ENCODE assay signal across 7 cellular contexts in genomic region chr6:28266563-28266961, GRCh38. TPM values are rescaled to one million over a fixed set of nuclear protein-coding genes. Genes with fewer than 3 reads are reported as not detected.
DNase-seq lines count a peak whose midpoint lies in the region; ATAC-seq, FAIRE-seq and TF ChIP-seq lines count a peak whose summit lies in the region.
"Had no signal": no experiment of that assay in that cellular context is flagged by ENCODE, and none has a peak within 500 bp of the region (broad histone marks: within the 10 kb centered on the region; RNA-seq: fewer than 3 reads in every experiment).

No MANE protein-coding gene starts in this region.

- H3K27me3 Mint-ChIP-seq in T-helper 17 cell, result no peaks in the 10 kb centered on the region

- no peak overlapping the region for H3K4me3 Mint-ChIP-seq in T-helper 17 cell
- H3K4me3 Mint-ChIP-seq: activated T-cell treated with anti-CD3 and anti-CD28 coated beads, Interleukin-2, amount 50 U/mL, for 4 hours had no signal

- in situ Hi-C loops in HepG2 (cut with HindIII; ENCODE audit: extremely low pct_ligation_motif_present, low pct_unique_long_range_greater_than_20kb), result no loop called here

- intact Hi-C loops in HepG2 (cut with micrococcal nuclease; ENCODE audit: unreplicated experiment), result loop anchor here (5.0 kb wide), 1 partner anchor 56 kb away; no protein-coding TSS in a partner anchor

- TF ChIP-seq EP300 in HepG2 (IDR thresholded peaks at IDR 0.05; ENCODE audit: low read depth in 2 of 2, low read length in 2 of 2) (no peak), HepG2 (CRISPR knock-in tag; IDR thresholded peaks at IDR 0.05; ENCODE audit: borderline replicate concordance) (no peak)

- TF ChIP-seq POLR2A in HepG2 (IDR thresholded peaks at IDR 0.05; ENCODE audit: insufficient read depth in 1 of 2, low read depth in 2 of 2, low read length in 2 of 2), result no peak

- no peak overlapping the region for H3K27ac Mint-ChIP-seq in T-helper 17 cell

- H4K20me1 ChIP-seq in HepG2 (ENCODE audit: insufficient read depth, low read length), result no peaks in the 10 kb centered on the region

- 7% methylated on average over 5 of the region's 5 CpGs for WGBS in HepG2 (ENCODE audit: low lambda C conversion rate)

- H3K4me3 ChIP-seq in AG04449 (ENCODE audit: low read depth, low read length), result peak overlapping the region; percentile 73
- H3K4me3 ChIP-seq in SJCRH30, result peak overlapping the region; percentile 78
- H3K4me3 ChIP-seq in HepG2 (replicated peaks in 1 of 3; ENCODE audit: insufficient read depth in 1 of 3, low read depth in 2 of 3, low read length in 3 of 3), result peak overlapping the region; percentile 85 to 91 (median 87)

- H3K9me3 ChIP-seq in SJCRH30 (replicated peaks), result no peaks in the 10 kb centered on the region
- no peaks in the 10 kb centered on the region for H3K9me3 ChIP-seq in HepG2 (ENCODE audit: low read length)
- H3K9me3 ChIP-seq in T-helper 17 cell (ENCODE audit: control insufficient read depth, low read length, poor library complexity, severe bottlenecking), result no peaks in the 10 kb centered on the region

- peak overlapping the region; percentile 80 for H3K4me2 ChIP-seq in HepG2 (ENCODE audit: low read depth, low read length)

- H3K27ac ChIP-seq in SJCRH30 (peak overlapping the region; percentile 72), HepG2 (ENCODE audit: extremely low read length, insufficient read depth, low read length) (peak overlapping the region; percentile 51)

- H3K4me1 ChIP-seq in SJCRH30, result peaks cover 10% of the 10 kb centered on the region; the same call in 1 of the 2 replicates
- H3K4me1 ChIP-seq in HepG2 (ENCODE audit: insufficient read depth, low read length), result peaks cover 26% of the 10 kb centered on the region

- TF ChIP-seq RAD21 in HepG2 (CRISPR knock-in tag; IDR thresholded peaks at IDR 0.05), result no peak

- CTCF ChIA-PET in AG04449 (lab: Yijun Ruan, JAX) (interaction anchor here (0.6 to 2.0 kb wide), 6 partner anchors 14 to 1142 kb away, joined by 3 to 11 read pairs (median 4); no protein-coding TSS in a partner anchor), HepG2 (lab: Yijun Ruan, JAX; ENCODE audit: low intra/inter-chr PET ratio, low total read pairs) (no interaction called here)

- H3K36me3 Mint-ChIP-seq in T-helper 17 cell (ENCODE audit: low read depth), result no peaks in the 10 kb centered on the region

- ATAC-seq in HepG2, result no peak
- no peak for ATAC-seq in HG03045 (IDR thresholded peaks at IDR 0.05; ENCODE audit: unreplicated experiment)
- no peak for ATAC-seq in T-helper 17 cell
- no peak for ATAC-seq in HG03095 (IDR thresholded peaks at IDR 0.05; ENCODE audit: unreplicated experiment)

- DNase-seq in AG04449 (ENCODE audit: low read depth, low spot score) (no peak), SJCRH30 (no peak), HepG2 (ENCODE audit: low spot score) (no peak), T-helper 17 cell (no peak)

- POLR2A ChIA-PET in AG04449 (lab: Yijun Ruan, JAX) (interaction anchor here (0.7 to 2.1 kb wide), 7 partner anchors 13 to 125 kb away, joined by 3 to 17 read pairs (median 4); partner anchors contain the start of genes PGBD1, ZKSCAN4, ZKSCAN8 and ZSCAN31), HepG2 (lab: Yijun Ruan, JAX) (interaction anchor here (0.6 to 3.2 kb wide), 22 partner anchors 11 to 594 kb away, joined by 3 to 67 read pairs (median 8); partner anchors contain the start of genes PGBD1, ZKSCAN3, ZKSCAN4 and ZKSCAN8)

- H3K36me3 ChIP-seq in SJCRH30 (no peaks in the 10 kb centered on the region), HepG2 (replicated peaks in 1 of 2; ENCODE audit: control insufficient read depth in 1 of 2, insufficient read depth in 2 of 2, low read length in 2 of 2) (no peaks in the 10 kb centered on the region)

- H2AFZ ChIP-seq in HepG2 (ENCODE audit: low read length), result peak overlapping the region; percentile 91

- FAIRE-seq in HepG2 (lab: Jason Lieb, UNC), result no peak

- H3K27me3 ChIP-seq in SJCRH30, result no peaks in the 10 kb centered on the region
- H3K27me3 ChIP-seq in HepG2 (ENCODE audit: control insufficient read depth in 1 of 2, insufficient read depth in 2 of 2, low read length in 2 of 2), result peaks cover 0 to 17% of the 10 kb centered on the region in 2 experiments; a peak in 3 of 5 replicates

- peak overlapping the region; percentile 80 for H3K9ac ChIP-seq in HepG2 (ENCODE audit: insufficient read depth, low read depth, low read length)

- peaks cover 11% of the 10 kb centered on the region for H3K4me1 Mint-ChIP-seq in T-helper 17 cell

- peaks cover 19% of the 10 kb centered on the region for H3K79me2 ChIP-seq in HepG2 (ENCODE audit: insufficient read depth, low read length)

- BruUV-seq in HepG2 (replicated peaks; lab: Mats Ljungman, UMichigan), result TSS peak; percentile 90

- no peak for TF ChIP-seq CTCF in AG04449 (IDR thresholded peaks at IDR 0.05; ENCODE audit: insufficient read depth, low read length, missing control alignments)
- no peak for TF ChIP-seq CTCF in HepG2 (CRISPR knock-in tag; IDR thresholded peaks at IDR 0.05)

RNA-seq across cellular contexts. Expression of gene ZSCAN26, which starts 0.4 kb away (rescaled TPM):
- total RNA-seq in SJCRH30 (2014; rRNA removed; shearing (Covaris generic)), result 12.1 and 12.7 TPM in 2 replicates
- total RNA-seq in HepG2 (2016; rRNA removed; fragmentation: Illumina TruSeq; extraction: Trizol), result 15.6 and 18.5 TPM in 2 replicates
- 7.2 and 8.7 TPM in 2 replicates for total RNA-seq in HepG2 (2016; cell fraction: cytosol; rRNA removed; fragmentation: Illumina TruSeq; extraction: Trizol; ENCODE audit: low read depth)
- total RNA-seq in HepG2 (2016; cell fraction: insoluble cytoplasmic fraction; rRNA removed; fragmentation: Illumina TruSeq; extraction: Trizol), result 15.7 and 18.1 TPM in 2 replicates
- total RNA-seq in HepG2 (2016; cell fraction: membrane; rRNA removed; fragmentation: Illumina TruSeq; extraction: Trizol), result 10.3 and 13.0 TPM in 2 replicates
- 15.2 and 17.4 TPM in 2 replicates for total RNA-seq in HepG2 (2016; cell fraction: nucleus; rRNA removed; fragmentation: Illumina TruSeq; extraction: Trizol)
- polyA plus RNA-seq in HepG2 (2011; rRNA removed), result 12.0 and 13.4 TPM in 2 replicates
- 4.9 and 6.6 TPM in 2 replicates for polyA plus RNA-seq in HepG2 (2011; cell fraction: cytosol; rRNA removed)
- polyA plus RNA-seq in HepG2 (2011; cell fraction: nucleus; rRNA removed), result 22.8 and 33.1 TPM in 2 replicates
- polyA plus RNA-seq in HepG2 (2012), result 10.5 and 11.0 TPM in 2 replicates
- polyA plus RNA-seq in HepG2 (2016; cell fraction: cytosol; fragmentation: Illumina TruSeq; extraction: Trizol; ENCODE audit: low read depth), result 1.5 and 1.9 TPM in 2 replicates
- polyA plus RNA-seq in HepG2 (2016; cell fraction: insoluble cytoplasmic fraction; fragmentation: Illumina TruSeq; extraction: Trizol; ENCODE audit: low read depth), result 12.7 and 14.4 TPM in 2 replicates
- polyA plus RNA-seq in HepG2 (2016; cell fraction: membrane; fragmentation: Illumina TruSeq; extraction: Trizol; ENCODE audit: low read depth), result 3.2 and 3.7 TPM in 2 replicates
- 22.0 and 24.8 TPM in 2 replicates for polyA plus RNA-seq in HepG2 (2016; cell fraction: nucleus; fragmentation: Illumina TruSeq; extraction: Trizol; ENCODE audit: insufficient read depth, low read depth)
- polyA minus RNA-seq in HepG2 (2011; rRNA and poly(A)+ RNA removed; ENCODE audit: low replicate concordance), result 6.9 and 9.7 TPM in 2 replicates
- 4.6 TPM in 2 replicates for polyA minus RNA-seq in HepG2 (2011; cell fraction: cytosol; rRNA and poly(A)+ RNA removed)
- 28.1 and 38.9 TPM in 2 replicates for polyA minus RNA-seq in HepG2 (2011; cell fraction: nucleus; rRNA and poly(A)+ RNA removed)
- 10 to 100 TPM in 1 of 2 donors, 1 to 10 TPM in 1; 7.3 to 14.9 TPM for total RNA-seq in T-helper 17 cell

RNA-seq across cellular contexts. Expression of gene NKAPL, which starts 7.5 kb away (rescaled TPM):
- not detected in 2 replicates for total RNA-seq in SJCRH30 (2014; rRNA removed; shearing (Covaris generic))
- total RNA-seq in HepG2 (2016; rRNA removed; fragmentation: Illumina TruSeq; extraction: Trizol), result not detected in 2 replicates
- not detected in 2 replicates for total RNA-seq in HepG2 (2016; cell fraction: cytosol; rRNA removed; fragmentation: Illumina TruSeq; extraction: Trizol; ENCODE audit: low read depth)
- not detected in 2 replicates for total RNA-seq in HepG2 (2016; cell fraction: insoluble cytoplasmic fraction; rRNA removed; fragmentation: Illumina TruSeq; extraction: Trizol)
- total RNA-seq in HepG2 (2016; cell fraction: membrane; rRNA removed; fragmentation: Illumina TruSeq; extraction: Trizol), result not detected in 2 replicates
- total RNA-seq in HepG2 (2016; cell fraction: nucleus; rRNA removed; fragmentation: Illumina TruSeq; extraction: Trizol), result 0.31 TPM in 1 of 2 replicates, not detected in the other
- not detected in 2 replicates for polyA plus RNA-seq in HepG2 (2011; rRNA removed)
- polyA plus RNA-seq in HepG2 (2011; cell fraction: cytosol; rRNA removed), result not detected in 2 replicates
- not detected in 2 replicates for polyA plus RNA-seq in HepG2 (2011; cell fraction: nucleus; rRNA removed)
- not detected in 2 replicates for polyA plus RNA-seq in HepG2 (2012)
- polyA plus RNA-seq in HepG2 (2016; cell fraction: cytosol; fragmentation: Illumina TruSeq; extraction: Trizol; ENCODE audit: low read depth), result not detected in 2 replicates
- polyA plus RNA-seq in HepG2 (2016; cell fraction: insoluble cytoplasmic fraction; fragmentation: Illumina TruSeq; extraction: Trizol; ENCODE audit: low read depth), result not detected in 2 replicates
- not detected in 2 replicates for polyA plus RNA-seq in HepG2 (2016; cell fraction: membrane; fragmentation: Illumina TruSeq; extraction: Trizol; ENCODE audit: low read depth)
- not detected in 2 replicates for polyA plus RNA-seq in HepG2 (2016; cell fraction: nucleus; fragmentation: Illumina TruSeq; extraction: Trizol; ENCODE audit: insufficient read depth, low read depth)
- polyA minus RNA-seq in HepG2 (2011; rRNA and poly(A)+ RNA removed; ENCODE audit: low replicate concordance), result not detected in 2 replicates
- polyA minus RNA-seq in HepG2 (2011; cell fraction: cytosol; rRNA and poly(A)+ RNA removed), result not detected in 2 replicates
- not detected in 2 replicates for polyA minus RNA-seq in HepG2 (2011; cell fraction: nucleus; rRNA and poly(A)+ RNA removed)
- total RNA-seq in T-helper 17 cell, result not detected

RNA-seq across cellular contexts. Expression of gene ZKSCAN4, which starts 14.5 kb away (rescaled TPM):
- total RNA-seq in SJCRH30 (2014; rRNA removed; shearing (Covaris generic)), result 4.4 and 4.8 TPM in 2 replicates
- 7.8 and 10.2 TPM in 2 replicates for total RNA-seq in HepG2 (2016; rRNA removed; fragmentation: Illumina TruSeq; extraction: Trizol)
- 1.4 and 1.6 TPM in 2 replicates for total RNA-seq in HepG2 (2016; cell fraction: cytosol; rRNA removed; fragmentation: Illumina TruSeq; extraction: Trizol; ENCODE audit: low read depth)
- total RNA-seq in HepG2 (2016; cell fraction: insoluble cytoplasmic fraction; rRNA removed; fragmentation: Illumina TruSeq; extraction: Trizol), result 7.5 and 9.4 TPM in 2 replicates
- total RNA-seq in HepG2 (2016; cell fraction: membrane; rRNA removed; fragmentation: Illumina TruSeq; extraction: Trizol), result 3.7 and 5.5 TPM in 2 replicates
- total RNA-seq in HepG2 (2016; cell fraction: nucleus; rRNA removed; fragmentation: Illumina TruSeq; extraction: Trizol), result 6.4 and 6.9 TPM in 2 replicates
- 2.9 and 3.4 TPM in 2 replicates for polyA plus RNA-seq in HepG2 (2011; rRNA removed)
- 2.1 and 2.6 TPM in 2 replicates for polyA plus RNA-seq in HepG2 (2011; cell fraction: cytosol; rRNA removed)
- polyA plus RNA-seq in HepG2 (2011; cell fraction: nucleus; rRNA removed), result 3.2 and 3.7 TPM in 2 replicates
- polyA plus RNA-seq in HepG2 (2012), result 4.0 and 4.1 TPM in 2 replicates
- 0.36 and 0.46 TPM in 2 replicates for polyA plus RNA-seq in HepG2 (2016; cell fraction: cytosol; fragmentation: Illumina TruSeq; extraction: Trizol; ENCODE audit: low read depth)
- polyA plus RNA-seq in HepG2 (2016; cell fraction: insoluble cytoplasmic fraction; fragmentation: Illumina TruSeq; extraction: Trizol; ENCODE audit: low read depth), result 5.8 and 6.2 TPM in 2 replicates
- polyA plus RNA-seq in HepG2 (2016; cell fraction: membrane; fragmentation: Illumina TruSeq; extraction: Trizol; ENCODE audit: low read depth), result 1.1 TPM in 2 replicates
- 10.0 and 10.9 TPM in 2 replicates for polyA plus RNA-seq in HepG2 (2016; cell fraction: nucleus; fragmentation: Illumina TruSeq; extraction: Trizol; ENCODE audit: insufficient read depth, low read depth)
- 2.8 and 4.2 TPM in 2 replicates for polyA minus RNA-seq in HepG2 (2011; rRNA and poly(A)+ RNA removed; ENCODE audit: low replicate concordance)
- polyA minus RNA-seq in HepG2 (2011; cell fraction: cytosol; rRNA and poly(A)+ RNA removed), result 2.3 and 3.3 TPM in 2 replicates
- polyA minus RNA-seq in HepG2 (2011; cell fraction: nucleus; rRNA and poly(A)+ RNA removed), result 4.1 and 6.6 TPM in 2 replicates
- 1 to 10 TPM; 1.1 to 2.1 TPM for total RNA-seq in T-helper 17 cell

RNA-seq across cellular contexts. Expression of gene PGBD1, which starts 14.8 kb away (rescaled TPM):
- total RNA-seq in SJCRH30 (2014; rRNA removed; shearing (Covaris generic)), result 9.7 and 11.2 TPM in 2 replicates
- total RNA-seq in HepG2 (2016; rRNA removed; fragmentation: Illumina TruSeq; extraction: Trizol) (6.9 and 8.5 TPM in 2 replicates), T-helper 17 cell (1 to 10 TPM; 1.1 to 1.3 TPM)
- 1.3 and 1.9 TPM in 2 replicates for total RNA-seq in HepG2 (2016; cell fraction: cytosol; rRNA removed; fragmentation: Illumina TruSeq; extraction: Trizol; ENCODE audit: low read depth)
- total RNA-seq in HepG2 (2016; cell fraction: insoluble cytoplasmic fraction; rRNA removed; fragmentation: Illumina TruSeq; extraction: Trizol), result 7.2 and 8.1 TPM in 2 replicates
- total RNA-seq in HepG2 (2016; cell fraction: membrane; rRNA removed; fragmentation: Illumina TruSeq; extraction: Trizol), result 3.5 and 4.3 TPM in 2 replicates
- 6.9 and 7.1 TPM in 2 replicates for total RNA-seq in HepG2 (2016; cell fraction: nucleus; rRNA removed; fragmentation: Illumina TruSeq; extraction: Trizol)
- polyA plus RNA-seq in HepG2 (2011; rRNA removed), result 3.6 and 4.3 TPM in 2 replicates
- 1.8 and 2.8 TPM in 2 replicates for polyA plus RNA-seq in HepG2 (2011; cell fraction: cytosol; rRNA removed)
- polyA plus RNA-seq in HepG2 (2011; cell fraction: nucleus; rRNA removed), result 4.7 and 6.6 TPM in 2 replicates
- 3.9 and 4.6 TPM in 2 replicates for polyA plus RNA-seq in HepG2 (2012)
- polyA plus RNA-seq in HepG2 (2016; cell fraction: cytosol; fragmentation: Illumina TruSeq; extraction: Trizol; ENCODE audit: low read depth), result 1.0 and 1.2 TPM in 2 replicates
- polyA plus RNA-seq in HepG2 (2016; cell fraction: insoluble cytoplasmic fraction; fragmentation: Illumina TruSeq; extraction: Trizol; ENCODE audit: low read depth), result 5.7 and 6.1 TPM in 2 replicates
- polyA plus RNA-seq in HepG2 (2016; cell fraction: membrane; fragmentation: Illumina TruSeq; extraction: Trizol; ENCODE audit: low read depth), result 2.3 and 2.4 TPM in 2 replicates
- 10.1 and 10.5 TPM in 2 replicates for polyA plus RNA-seq in HepG2 (2016; cell fraction: nucleus; fragmentation: Illumina TruSeq; extraction: Trizol; ENCODE audit: insufficient read depth, low read depth)
- polyA minus RNA-seq in HepG2 (2011; rRNA and poly(A)+ RNA removed; ENCODE audit: low replicate concordance), result 2.1 and 5.3 TPM in 2 replicates
- polyA minus RNA-seq in HepG2 (2011; cell fraction: cytosol; rRNA and poly(A)+ RNA removed), result 1.4 and 2.2 TPM in 2 replicates
- 6.2 and 8.1 TPM in 2 replicates for polyA minus RNA-seq in HepG2 (2011; cell fraction: nucleus; rRNA and poly(A)+ RNA removed)

RNA-seq across cellular contexts. Expression of gene ZSCAN9, which starts 41.5 kb away (rescaled TPM):
- total RNA-seq in SJCRH30 (2014; rRNA removed; shearing (Covaris generic)), result 14.0 and 15.5 TPM in 2 replicates
- total RNA-seq in HepG2 (2016; rRNA removed; fragmentation: Illumina TruSeq; extraction: Trizol), result 17.2 and 17.8 TPM in 2 replicates
- total RNA-seq in HepG2 (2016; cell fraction: cytosol; rRNA removed; fragmentation: Illumina TruSeq; extraction: Trizol; ENCODE audit: low read depth), result 7.2 and 8.1 TPM in 2 replicates
- total RNA-seq in HepG2 (2016; cell fraction: insoluble cytoplasmic fraction; rRNA removed; fragmentation: Illumina TruSeq; extraction: Trizol), result 16.5 and 18.3 TPM in 2 replicates
- 11.7 and 14.0 TPM in 2 replicates for total RNA-seq in HepG2 (2016; cell fraction: membrane; rRNA removed; fragmentation: Illumina TruSeq; extraction: Trizol)
- 17.5 and 19.6 TPM in 2 replicates for total RNA-seq in HepG2 (2016; cell fraction: nucleus; rRNA removed; fragmentation: Illumina TruSeq; extraction: Trizol)
- 14.6 and 16.3 TPM in 2 replicates for polyA plus RNA-seq in HepG2 (2011; rRNA removed)
- 7.0 and 11.8 TPM in 2 replicates for polyA plus RNA-seq in HepG2 (2011; cell fraction: cytosol; rRNA removed)
- 15.9 and 27.8 TPM in 2 replicates for polyA plus RNA-seq in HepG2 (2011; cell fraction: nucleus; rRNA removed)
- polyA plus RNA-seq in HepG2 (2012), result 9.5 and 12.1 TPM in 2 replicates
- polyA plus RNA-seq in HepG2 (2016; cell fraction: cytosol; fragmentation: Illumina TruSeq; extraction: Trizol; ENCODE audit: low read depth), result 1.2 and 1.4 TPM in 2 replicates
- polyA plus RNA-seq in HepG2 (2016; cell fraction: insoluble cytoplasmic fraction; fragmentation: Illumina TruSeq; extraction: Trizol; ENCODE audit: low read depth), result 13.3 and 14.6 TPM in 2 replicates
- polyA plus RNA-seq in HepG2 (2016; cell fraction: membrane; fragmentation: Illumina TruSeq; extraction: Trizol; ENCODE audit: low read depth), result 2.7 and 3.2 TPM in 2 replicates
- polyA plus RNA-seq in HepG2 (2016; cell fraction: nucleus; fragmentation: Illumina TruSeq; extraction: Trizol; ENCODE audit: insufficient read depth, low read depth), result 23.9 and 28.2 TPM in 2 replicates
- polyA minus RNA-seq in HepG2 (2011; rRNA and poly(A)+ RNA removed; ENCODE audit: low replicate concordance), result 12.1 and 12.9 TPM in 2 replicates
- 6.7 and 7.1 TPM in 2 replicates for polyA minus RNA-seq in HepG2 (2011; cell fraction: cytosol; rRNA and poly(A)+ RNA removed)
- polyA minus RNA-seq in HepG2 (2011; cell fraction: nucleus; rRNA and poly(A)+ RNA removed), result 40.9 and 49.9 TPM in 2 replicates
- 1 to 10 TPM; 1.6 to 1.9 TPM for total RNA-seq in T-helper 17 cell
